ENCODE assay signal across 1 cellular context in genomic region chr17:36151891-36152638, GRCh38.
TF ChIP-seq lines count a peak whose summit lies in the region.

No MANE protein-coding gene starts in this region.

TF ChIP-seq in K562, 482 proteins besides CTCF, POLR2A, EP300 and RAD21:
- TF ChIP-seq TFE3 (CRISPR knock-in tag; IDR thresholded peaks at IDR 0.05) (peak; percentile 53), TAF1 (IDR thresholded peaks at IDR 0.05; ENCODE audit: control insufficient read depth, extremely low read depth, insufficient read depth, low read length, severe bottlenecking) (no peak), BACH1 (tag; IDR thresholded peaks at IDR 0.05) (no peak), ZNF232 (CRISPR knock-in tag; IDR thresholded peaks at IDR 0.05) (no peak)
